Comparison of ENCODE assay signal across 10 cellular contexts in the genomic region with DNA sequence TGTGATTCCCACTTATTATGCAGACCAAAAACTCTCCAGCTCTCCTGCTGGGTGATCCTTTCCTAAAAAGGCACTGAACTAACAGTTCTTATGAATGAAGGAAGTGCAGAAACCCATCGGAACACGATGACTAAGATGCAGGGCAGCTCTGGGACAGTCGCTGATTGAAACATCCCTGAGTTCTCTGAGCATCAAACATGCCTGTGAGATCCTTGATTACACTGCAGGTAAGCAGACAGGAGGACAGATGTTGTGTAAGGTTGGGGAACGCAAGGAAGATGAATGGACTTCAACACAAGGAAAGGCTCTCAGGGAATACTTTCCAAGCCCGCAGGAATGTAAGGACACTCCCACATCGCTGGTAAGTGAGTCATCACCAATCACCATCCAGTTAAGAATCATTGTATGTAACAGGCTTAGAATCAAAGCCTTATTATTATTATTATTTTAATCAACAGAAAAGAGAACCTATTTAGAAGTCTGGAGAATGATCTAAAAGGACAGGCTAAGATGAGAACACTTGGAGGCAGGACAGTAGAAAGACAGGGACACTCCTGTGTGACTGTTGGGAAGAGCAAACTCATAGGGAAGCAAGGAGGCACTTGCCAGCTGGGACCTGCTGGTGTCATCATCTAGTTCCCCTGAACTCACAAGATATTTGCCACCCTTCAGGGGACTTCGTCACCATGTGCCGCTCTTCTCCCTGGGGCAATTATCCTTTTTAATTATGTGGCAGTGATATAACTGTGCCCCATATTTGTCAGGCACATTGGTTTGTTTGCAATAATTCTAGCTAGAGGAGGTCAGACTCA. TPM values are rescaled to one million over a fixed set of nuclear protein-coding genes. Genes with fewer than 3 reads are reported as not detected.
DNase-seq lines count a peak whose midpoint lies in the region; ATAC-seq and TF ChIP-seq lines count a peak whose summit lies in the region.
"Had no signal": no experiment of that assay in that cellular context is flagged by ENCODE, and none has a peak within 500 bp of the region (broad histone marks: within the 10 kb centered on the region; RNA-seq: fewer than 3 reads in every experiment).

No MANE protein-coding gene starts in this region.

- peaks cover 4% of the 10 kb centered on the region; the same call in 1 of the 2 replicates for H3K9me3 ChIP-seq in PC-9 (ENCODE audit: insufficient read depth, low read depth)

- intact Hi-C loops in PC-9 (cut with micrococcal nuclease; ENCODE audit: unreplicated experiment) (loop anchor here (1.0 to 2.0 kb wide), 4 partner anchors 17 to 107 kb away; no protein-coding TSS in a partner anchor), Right ventricle myocardium superior (cut with DNase I) (no loop called here)

- H3K27ac ChIP-seq in PC-9: peak overlapping the region; percentile 92

- H3K79me2 ChIP-seq in PC-9 (ENCODE audit: low read depth): no peaks in the 10 kb centered on the region

- no peaks in the 10 kb centered on the region for H3K36me3 ChIP-seq in PC-9 (ENCODE audit: low read depth)

- H3K4me3 ChIP-seq in PC-9: no peak overlapping the region

- peaks cover 35% of the 10 kb centered on the region for H3F3A ChIP-seq in PC-9 (ENCODE audit: insufficient read depth, low read depth)

- POLR2A ChIA-PET in PC-9 (lab: Charles Lee; ENCODE audit: unreplicated experiment): interaction anchor here (0.6 kb wide), 2 partner anchors 26 to 55 kb away, joined by 5 to 6 read pairs; no protein-coding TSS in a partner anchor

- no peaks in the 10 kb centered on the region for H4K20me1 ChIP-seq in PC-9 (ENCODE audit: insufficient read depth)

- peak overlapping the region; percentile 62 for H3K4me2 ChIP-seq in PC-9

- TF ChIP-seq CTCF in PC-9 (conservative IDR thresholded peaks at IDR 0.05): no peak

- CTCF ChIA-PET in PC-9 (lab: Charles Lee): interaction anchor here (0.9 kb wide), 1 partner anchor 10 kb away, joined by 4 read pairs; no protein-coding TSS in a partner anchor

- TSS peak; percentile 91 for BruUV-seq in PC-9 (replicated peaks; lab: Mats Ljungman, UMichigan)

- H3K27me3 ChIP-seq in PC-9 (ENCODE audit: insufficient read depth, low read depth): no peaks in the 10 kb centered on the region

- peaks cover 32% of the 10 kb centered on the region for H3K4me1 ChIP-seq in PC-9 (replicated peaks; ENCODE audit: insufficient read depth)

- DNase-seq in EL (peak; percentile 95), PC-9 (peak; percentile 72 to 97), non-pigmented ciliary epithelial cell (ENCODE audit: low read depth) (peak; percentile 76), Right ventricle myocardium superior (no peak)
- DNase-seq in activated CD4-positive, alpha-beta T cell treated with anti-CD3 and anti-CD28 coated beads, Interleukin-2, amount 50 U/mL, for 4 hours: no peak
- DNase-seq: activated naive CD8-positive, alpha-beta T cell treated with anti-CD3 and anti-CD28 coated beads, Interleukin-2, amount 10 ng/mL, durations not matched to agents 7 days and 5 days; hypothalamus had no signal

- ATAC-seq in esophagus mucosa (peak; percentile 85), Right ventricle myocardium superior (ENCODE audit: poor library complexity) (no peak), GM21528 (IDR thresholded peaks at IDR 0.05; ENCODE audit: low FRiP score, unreplicated experiment) (no peak), HG03565 (IDR thresholded peaks at IDR 0.05; ENCODE audit: unreplicated experiment) (no peak)

- H2AFZ ChIP-seq in PC-9: no peak overlapping the region; the same call in 1 of the 2 replicates

- H3K9me2 ChIP-seq in PC-9 (ENCODE audit: insufficient read depth): no peaks in the 10 kb centered on the region

RNA-seq across cellular contexts. Expression of a gene that starts 26.0 kb away (rescaled TPM):
- total RNA-seq in PC-9 (2021) (7.5 and 11.9 TPM in 2 replicates), esophagus mucosa (3.5 TPM), Right ventricle myocardium superior (0.48 TPM)
- total RNA-seq: activated naive CD8-positive, alpha-beta T cell treated with anti-CD3 and anti-CD28 coated beads, Interleukin-2, amount 10 ng/mL, durations not matched to agents 7 days and 5 days had no signal

RNA-seq across cellular contexts. Expression of a gene that starts 53.9 kb away (rescaled TPM):
- total RNA-seq in PC-9 (2021) (75.7 and 85.0 TPM in 2 replicates), esophagus mucosa (85.6 TPM), Right ventricle myocardium superior (0.38 TPM)

Comparison
In these comparisons a context has a peak if more than half of its experiments do, and no peak if none do; other contexts are left out.
1. DNase-seq: peak in EL (single experiment), PC-9 (2 of 2) and non-pigmented ciliary epithelial cell (single experiment); none in Right ventricle myocardium superior (single experiment) and activated CD4-positive, alpha-beta T cell treated with anti-CD3 and anti-CD28 coated beads, Interleukin-2, amount 50 U/mL, for 4 hours (0 of 2).
2. RNA of a gene that starts 53.9 kb away (total RNA-seq): 85.6 TPM in esophagus mucosa (single experiment) and 75.7 to 85.0 TPM in PC-9; 0.38 TPM in Right ventricle myocardium superior (single experiment); every median in the first group is over 10 times any median in the second.